24 cellular contexts compared by ENCODE assay signal in genomic region chr16:63695347-63695746, GRCh38.
DNase-seq lines count a peak whose midpoint lies in the region; ATAC-seq and TF ChIP-seq lines count a peak whose summit lies in the region.
"Had no signal": no experiment of that assay in that cellular context is flagged by ENCODE, and none has a peak within 500 bp of the region (broad histone marks: within the 10 kb centered on the region; RNA-seq: fewer than 3 reads in every experiment).

No MANE protein-coding gene starts in this region.

- H4K20me1 ChIP-seq in SK-N-SH (ENCODE audit: insufficient read depth), result no peaks in the 10 kb centered on the region

- no peak overlapping the region for H3K4me3 ChIP-seq in SK-N-SH (ENCODE audit: low read depth in 2 of 2, low read length in 1 of 2)
- no peak overlapping the region for H3K4me3 ChIP-seq in body of pancreas
- H3K4me3 ChIP-seq: A549, SJCRH30 had no signal

- H3K9ac ChIP-seq in SK-N-SH, result no peak overlapping the region

- peaks cover 6 to 59% (median 16%) of the 10 kb centered on the region in 9 donors for H3K9me3 Mint-ChIP-seq in naive thymus-derived CD8-positive, alpha-beta T cell

- H3K36me3 Mint-ChIP-seq in naive thymus-derived CD8-positive, alpha-beta T cell, result no peaks in the 10 kb centered on the region
- H3K36me3 Mint-ChIP-seq: CD4-positive, alpha-beta memory T cell; T-cell had no signal

- no peaks in the 10 kb centered on the region for H3K79me2 ChIP-seq in SK-N-SH (ENCODE audit: insufficient read depth)

- TF ChIP-seq POLR2A in body of pancreas (IDR thresholded peaks at IDR 0.05), result no peak

- no peaks in the 10 kb centered on the region for H3K4me1 Mint-ChIP-seq in naive thymus-derived CD8-positive, alpha-beta T cell
- H3K4me1 Mint-ChIP-seq: CD4-positive, alpha-beta memory T cell; T-cell had no signal

- no peak overlapping the region for H3K27ac Mint-ChIP-seq in naive thymus-derived CD8-positive, alpha-beta T cell
- H3K27ac Mint-ChIP-seq: CD4-positive, alpha-beta memory T cell; T-cell had no signal

- H3K27ac ChIP-seq in SK-N-SH (ENCODE audit: low read depth in 2 of 2, low read length in 1 of 2) (no peak overlapping the region), body of pancreas (no peak overlapping the region)
- H3K27ac ChIP-seq: A549, SJCRH30 had no signal

- no peaks in the 10 kb centered on the region for H3K9me2 ChIP-seq in SK-N-SH

- H2AFZ ChIP-seq in SK-N-SH (ENCODE audit: low read depth), result no peak overlapping the region

- no peak overlapping the region for H3K4me2 ChIP-seq in SK-N-SH
- H3K4me2 ChIP-seq: A549 had no signal

- TF ChIP-seq RAD21 in SK-N-SH (IDR thresholded peaks at IDR 0.05; ENCODE audit: low read length), result no peak

- H3F3A ChIP-seq in SK-N-SH (replicated peaks; ENCODE audit: insufficient read depth), result no peaks in the 10 kb centered on the region

- DNase-seq in SK-N-SH (peak; percentile 4), NCI-H524 treated with DMSO at 0.1 percent for 48 hours (lab: John Stamatoyannopoulos, UW) (peak; percentile 92), body of pancreas (peak in 2 of 4 donors; percentile 21 to 35), COLO668 (lab: John Stamatoyannopoulos, UW; ENCODE audit: unreplicated experiment) (no peak)
- no peak for DNase-seq in naive thymus-derived CD8-positive, alpha-beta T cell
- DNase-seq: C1 segment of cervical spinal cord; CD4-positive, alpha-beta memory T cell; DMS 273 treated with DMSO at 0.1 percent for 48 hours; GOT3; HCEC 1CT; KBM-7; MV-4-11; NCI-H187; NCI-H2081 treated with DMSO at 0.1 percent for 48 hours; NCI-H446; NCI-H526 treated with DMSO at 0.1 percent for 48 hours; NK-92 treated with Interleukin-12 subunit alpha and Interleukin-12 subunit beta, amount 100 ng/mL, for 24 hours; PC-3; T-cell had no signal

- no peak overlapping the region for H3K4me3 Mint-ChIP-seq in naive thymus-derived CD8-positive, alpha-beta T cell
- H3K4me3 Mint-ChIP-seq: CD4-positive, alpha-beta memory T cell; T-cell had no signal

- CTCF ChIA-PET in SK-N-SH (lab: Yijun Ruan, JAX), result no interaction called here

- TF ChIP-seq CTCF in SK-N-SH (IDR thresholded peaks at IDR 0.05) (no peak), body of pancreas (IDR thresholded peaks at IDR 0.05) (no peak)

- H3K9me3 ChIP-seq in SK-N-SH (no peaks in the 10 kb centered on the region), body of pancreas (no peaks in the 10 kb centered on the region)
- H3K9me3 ChIP-seq: SJCRH30 had no signal

- 14% methylated on average over 1 of the region's 1 CpG for WGBS in SK-N-SH (ENCODE audit: low lambda C conversion rate)
- WGBS in body of pancreas, 2 donors, result 6 to 15% methylated on average over 1 of the region's 1 CpG

- no peak for TF ChIP-seq EP300 in SK-N-SH (IDR thresholded peaks at IDR 0.05; ENCODE audit: borderline replicate concordance in 1 of 2, low read depth in 1 of 2, low read length in 1 of 2)

- ATAC-seq in SK-N-SH treated with all-trans-retinoic acid at 6 μM for 48 hours, result no peak
- ATAC-seq in body of pancreas, result peak; percentile 52
- no peak for ATAC-seq in HG03378 (IDR thresholded peaks at IDR 0.05; ENCODE audit: unreplicated experiment)
- ATAC-seq in naive thymus-derived CD8-positive, alpha-beta T cell, result no peak
- ATAC-seq: A549, PC-3, Right ventricle myocardium inferior, T-cell had no signal

- no peaks in the 10 kb centered on the region for H3K27me3 ChIP-seq in SK-N-SH (ENCODE audit: insufficient read depth)
- no peaks in the 10 kb centered on the region for H3K27me3 ChIP-seq in body of pancreas
- H3K27me3 ChIP-seq: SJCRH30 had no signal

- no peaks in the 10 kb centered on the region for H3K27me3 Mint-ChIP-seq in naive thymus-derived CD8-positive, alpha-beta T cell
- H3K27me3 Mint-ChIP-seq: CD4-positive, alpha-beta memory T cell; T-cell had no signal

- H3K36me3 ChIP-seq in SK-N-SH (replicated peaks in 1 of 2; ENCODE audit: control insufficient read depth in 1 of 2, insufficient read depth in 2 of 2, low read length in 1 of 2) (no peaks in the 10 kb centered on the region), body of pancreas (replicated peaks in 1 of 2; ENCODE audit: insufficient read depth in 1 of 2, low read depth in 2 of 2) (no peaks in the 10 kb centered on the region)
- H3K36me3 ChIP-seq: SJCRH30 had no signal

- H3K4me1 ChIP-seq in SK-N-SH (ENCODE audit: control insufficient read depth in 1 of 2, insufficient read depth in 2 of 2, low read depth in 1 of 2, low read length in 1 of 2) (no peaks in the 10 kb centered on the region), body of pancreas (no peaks in the 10 kb centered on the region)
- H3K4me1 ChIP-seq: A549 had no signal

- POLR2A ChIA-PET in SK-N-SH (lab: Yijun Ruan, JAX), result no interaction called here
- POLR2A ChIA-PET in naive thymus-derived CD8-positive, alpha-beta T cell (lab: Charles Lee), result no interaction called here

- intact Hi-C loops in body of pancreas (cut with DNase I), result no loop called here

TF ChIP-seq in SK-N-SH, 30 proteins besides CTCF, POLR2A, EP300 and RAD21 (continues in another document):
- TF ChIP-seq FOXM1 (IDR thresholded peaks at IDR 0.05; ENCODE audit: low read depth), result no peak
- no peak for TF ChIP-seq TEAD4 (IDR thresholded peaks at IDR 0.05; ENCODE audit: borderline replicate concordance, insufficient read depth)
- no peak for TF ChIP-seq GATA2 (CRISPR knock-in tag; IDR thresholded peaks at IDR 0.05)
- TF ChIP-seq PBX3 (IDR thresholded peaks at IDR 0.05), result no peak
- no peak for TF ChIP-seq TCF12 (IDR thresholded peaks at IDR 0.05)
- no peak for TF ChIP-seq TAF1 (IDR thresholded peaks at IDR 0.05; ENCODE audit: borderline replicate concordance, low read depth, low read length)
- no peak for TF ChIP-seq EZH2phosphoT487 (IDR thresholded peaks at IDR 0.05; ENCODE audit: borderline replicate concordance, low read depth)
- no peak for TF ChIP-seq USF1 (IDR thresholded peaks at IDR 0.05; ENCODE audit: borderline replicate concordance, low read depth)

TF ChIP-seq in SK-N-SH treated with all-trans-retinoic acid at 6 μM for 48 hours, 23 proteins besides CTCF, POLR2A, EP300 and RAD21:
- no peak for TF ChIP-seq TCF4 (CRISPR knock-in tag; IDR thresholded peaks at IDR 0.05; ENCODE audit: borderline replicate concordance)
- no peak for TF ChIP-seq ESRRG (CRISPR knock-in tag; IDR thresholded peaks at IDR 0.05)
- TF ChIP-seq CSDC2 (CRISPR knock-in tag; IDR thresholded peaks at IDR 0.05), result no peak
- no peak for TF ChIP-seq ZFP3 (CRISPR knock-in tag; IDR thresholded peaks at IDR 0.05)
- TF ChIP-seq ZC3H10 (CRISPR knock-in tag; IDR thresholded peaks at IDR 0.05), result no peak
- no peak for TF ChIP-seq PPARA (CRISPR knock-in tag; IDR thresholded peaks at IDR 0.05; ENCODE audit: borderline replicate concordance)

Comparison
In these comparisons a context has a peak if more than half of its experiments do, and no peak if none do; other contexts are left out.
1. DNase-seq: peak in SK-N-SH (single experiment) and NCI-H524 treated with DMSO at 0.1 percent for 48 hours (single experiment); none in COLO668 (single experiment) and naive thymus-derived CD8-positive, alpha-beta T cell (0 of 10).